In genomic region chr9:4321554-4321953, GRCh38 we compare ENCODE assay signal across 32 cellular contexts.
"Had no signal": no experiment of that assay in that cellular context is flagged by ENCODE, and none has a peak within 500 bp of the region (broad histone marks: within the 10 kb centered on the region; RNA-seq: fewer than 3 reads in every experiment).

No MANE protein-coding gene starts in this region.

- H3K36me3 ChIP-seq: esophagus squamous epithelium, gastroesophageal sphincter, heart right ventricle had no signal

- ATAC-seq: activated CD4-positive, alpha-beta T cell treated with anti-CD3 and anti-CD28 coated beads for 36 hours; activated T-cell treated with anti-CD3 and anti-CD28 coated beads, Interleukin-2, amount 50 U/mL, for 4 hours; activated T-helper 17 cell treated with anti-CD3 and anti-CD28 coated beads, Interleukin-2, amount 50 U/mL, for 72 hours; body of pancreas; gastroesophageal sphincter; heart right ventricle; T-helper 17 cell had no signal

- H3K4me2 ChIP-seq: hepatocyte had no signal

- H3K27ac Mint-ChIP-seq: activated CD4-positive, alpha-beta memory T cell treated with anti-CD3 and anti-CD28 coated beads, Interleukin-2, amount 10 ng/mL, durations not matched to agents 7 days and 5 days; activated CD4-positive, alpha-beta T cell treated with anti-CD3 and anti-CD28 coated beads for 36 hours; activated CD4-positive, alpha-beta T cell treated with anti-CD3 and anti-CD28 coated beads, Interleukin-2, amount 10 ng/mL, durations not matched to agents 24 days and 14 days; activated naive CD8-positive, alpha-beta T cell; activated T-helper 17 cell treated with anti-CD3 and anti-CD28 coated beads, Interleukin-2, amount 50 U/mL, for 72 hours; T-helper 17 cell; T-helper 2 cell treated with Interferon-gamma antibody and Interleukin-4, amounts not matched to agents 5 μg/mL and 100 μg/mL, for 36 hours had no signal

- H3K27ac ChIP-seq: body of pancreas, epithelial cell of prostate, esophagus squamous epithelium, gastroesophageal sphincter, heart right ventricle, hepatocyte had no signal

- H2AFZ ChIP-seq: hepatocyte had no signal

- H3K27me3 ChIP-seq: body of pancreas, esophagus squamous epithelium, gastroesophageal sphincter, hepatocyte had no signal

- H3K79me2 ChIP-seq: hepatocyte had no signal

- H3K4me1 ChIP-seq: body of pancreas had no signal

- H3K4me3 ChIP-seq: body of pancreas, esophagus squamous epithelium, gastroesophageal sphincter, heart right ventricle, hepatocyte had no signal

- DNase-seq: activated CD4-positive, alpha-beta memory T cell treated with anti-CD3 and anti-CD28 coated beads, Interleukin-2, amount 10 ng/mL, durations not matched to agents 7 days and 5 days; activated CD4-positive, alpha-beta T cell treated with anti-CD3 and anti-CD28 coated beads for 36 hours; activated CD4-positive, alpha-beta T cell treated with anti-CD3 and anti-CD28 coated beads, Interleukin-2, amount 10 ng/mL, durations not matched to agents 24 days and 14 days; activated CD4-positive, alpha-beta T cell treated with anti-CD3 and anti-CD28 coated beads, Interleukin-2, amount 50 U/mL, for 4 hours; activated CD4-positive, CD25-positive, alpha-beta regulatory T cell; activated CD4-positive, CD25-positive, alpha-beta regulatory T cell treated with anti-CD3 and anti-CD28 coated beads, Interleukin-2, amount 50 U/mL, for 72 hours; activated effector memory CD4-positive, alpha-beta T cell treated with Interleukin-2 at 50 U/mL for 16 hours; activated gamma-delta T cell treated with Interleukin-2 at 50 U/mL for 16 hours; activated naive CD4-positive, alpha-beta T cell treated with anti-CD3 and anti-CD28 coated beads, Interleukin-2, amount 50 U/mL, for 16 hours; activated naive CD4-positive, alpha-beta T cell treated with Interleukin-2 at 50 U/mL for 16 hours; activated T-cell treated with anti-CD3 and anti-CD28 coated beads, Interleukin-2, amount 50 U/mL, for 4 hours; amniotic stem cell; anterior cingulate cortex; body of pancreas; caudate nucleus; cortex of kidney; dermis blood vessel endothelial cell; effector CD4-positive, alpha-beta T cell; esophagus squamous epithelium; foreskin melanocyte; heart right ventricle; T-helper 17 cell; T1000 had no signal

- H3K4me3 Mint-ChIP-seq: activated CD4-positive, alpha-beta memory T cell treated with anti-CD3 and anti-CD28 coated beads, Interleukin-2, amount 10 ng/mL, durations not matched to agents 7 days and 5 days; activated CD4-positive, alpha-beta T cell treated with anti-CD3 and anti-CD28 coated beads for 36 hours; activated CD4-positive, alpha-beta T cell treated with anti-CD3 and anti-CD28 coated beads, Interleukin-2, amount 10 ng/mL, durations not matched to agents 24 days and 14 days; activated naive CD8-positive, alpha-beta T cell; activated T-cell treated with anti-CD3 and anti-CD28 coated beads, Interleukin-2, amount 50 U/mL, for 4 hours; activated T-helper 17 cell treated with anti-CD3 and anti-CD28 coated beads, Interleukin-2, amount 50 U/mL, for 72 hours; T-helper 17 cell; T-helper 2 cell treated with Interferon-gamma antibody and Interleukin-4, amounts not matched to agents 5 μg/mL and 100 μg/mL, for 36 hours had no signal

- H3K36me3 Mint-ChIP-seq: activated naive CD8-positive, alpha-beta T cell had no signal

- H3K27me3 Mint-ChIP-seq: activated naive CD8-positive, alpha-beta T cell had no signal

- H3K9me3 ChIP-seq: body of pancreas, esophagus squamous epithelium, gastroesophageal sphincter, heart right ventricle had no signal

- H3K4me1 Mint-ChIP-seq: activated CD4-positive, alpha-beta memory T cell treated with anti-CD3 and anti-CD28 coated beads, Interleukin-2, amount 10 ng/mL, durations not matched to agents 7 days and 5 days; activated T-helper 17 cell treated with anti-CD3 and anti-CD28 coated beads, Interleukin-2, amount 50 U/mL, for 72 hours had no signal

- FAIRE-seq: colon, endometrium, endothelial cell of umbilical vein had no signal

- H3K9me3 Mint-ChIP-seq: activated CD4-positive, alpha-beta memory T cell treated with anti-CD3 and anti-CD28 coated beads, Interleukin-2, amount 10 ng/mL, durations not matched to agents 7 days and 5 days; activated CD4-positive, alpha-beta T cell treated with anti-CD3 and anti-CD28 coated beads, Interleukin-2, amount 10 ng/mL, durations not matched to agents 24 days and 14 days; activated T-cell treated with anti-CD3 and anti-CD28 coated beads, Interleukin-2, amount 50 U/mL, for 4 hours; activated T-helper 17 cell treated with anti-CD3 and anti-CD28 coated beads, Interleukin-2, amount 50 U/mL, for 72 hours; T-helper 2 cell treated with Interferon-gamma antibody and Interleukin-4, amounts not matched to agents 5 μg/mL and 100 μg/mL, for 36 hours had no signal
